Comparison of ENCODE assay signal across 1 cellular context in the genomic region with DNA sequence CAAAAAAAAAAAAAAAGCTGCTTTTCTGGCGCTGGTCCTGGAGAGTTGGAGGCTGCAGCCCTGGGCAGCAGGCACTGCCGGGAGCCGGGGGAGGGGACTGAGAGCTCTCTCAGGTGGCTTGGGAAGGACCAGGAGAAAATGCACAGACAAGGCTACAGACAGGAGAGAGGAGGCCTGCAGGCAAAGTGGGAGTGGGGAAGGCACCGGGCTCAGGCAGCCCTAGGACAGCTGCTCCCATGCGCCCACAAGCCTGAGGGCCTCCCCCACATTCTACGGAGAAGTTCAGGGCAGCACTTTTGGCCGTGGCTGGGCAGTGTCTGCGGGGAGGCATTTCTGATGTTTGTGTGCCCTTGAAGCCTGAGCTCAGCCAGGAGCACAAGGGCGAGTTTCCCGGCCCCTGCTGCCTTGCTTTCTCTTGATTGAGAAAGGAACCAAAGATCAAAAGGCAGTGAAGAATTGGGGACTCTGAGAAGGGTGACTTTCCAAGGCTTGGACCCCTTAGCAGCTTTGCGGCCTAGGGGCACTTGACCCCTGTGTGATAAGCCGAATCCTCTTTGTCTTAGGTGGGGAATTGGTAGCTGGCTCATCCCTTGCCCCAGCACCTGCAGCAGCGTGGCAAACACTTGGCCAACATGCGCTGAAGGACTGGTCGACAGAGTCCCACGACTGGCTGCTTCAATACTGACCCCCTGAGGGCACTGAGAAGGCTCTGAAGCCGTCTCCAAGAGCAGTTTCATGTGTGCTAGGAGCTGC.
TF ChIP-seq lines count a peak whose summit lies in the region.

No MANE protein-coding gene starts in this region.

TF ChIP-seq in endothelial cell of umbilical vein, 7 proteins besides CTCF, POLR2A, EP300 and RAD21:
- TF ChIP-seq POLR2AphosphoS5 (IDR thresholded peaks at IDR 0.05; ENCODE audit: insufficient read depth, low read depth, low read length) (peak; percentile 19), GATA2 (IDR thresholded peaks at IDR 0.05; ENCODE audit: insufficient read depth, insufficient read length, low read depth, low read length) (no peak), FOS (IDR thresholded peaks at IDR 0.05; ENCODE audit: borderline replicate concordance, insufficient read depth, low read length) (no peak), EZH2 (IDR thresholded peaks at IDR 0.05; ENCODE audit: borderline replicate concordance, low read depth, low read length, severe bottlenecking) (no peak), JUN (IDR thresholded peaks at IDR 0.05; ENCODE audit: borderline replicate concordance, insufficient read depth, insufficient read length, low read depth) (no peak)
- TF ChIP-seq, protein P1, sequence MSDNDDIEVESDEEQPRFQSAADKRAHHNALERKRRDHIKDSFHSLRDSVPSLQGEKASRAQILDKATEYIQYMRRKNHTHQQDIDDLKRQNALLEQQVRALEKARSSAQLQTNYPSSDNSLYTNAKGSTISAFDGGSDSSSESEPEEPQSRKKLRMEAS (IDR thresholded peaks at IDR 0.05; ENCODE audit: insufficient read depth, insufficient read length), result no peak
